ENCODE assay signal across 8 cellular contexts in genomic region chr10:29409241-29410051, GRCh38.
DNase-seq lines count a peak whose midpoint lies in the region; ATAC-seq and TF ChIP-seq lines count a peak whose summit lies in the region.

No MANE protein-coding gene starts in this region.

- H3K4me3 ChIP-seq in AG09309 (ENCODE audit: control insufficient read depth, low read depth, low read length): peak overlapping the region; percentile 94
- H3K4me3 ChIP-seq in epithelial cell of esophagus (ENCODE audit: low read length): peak overlapping the region; percentile 80

- DNase-seq in AG09309 (ENCODE audit: low read depth) (peak; percentile 14), NCI-H510A (lab: John Stamatoyannopoulos, UW) (peak; percentile 24), epithelial cell of esophagus (ENCODE audit: low read depth) (peak; percentile 61), mucosa of gallbladder (ENCODE audit: low spot score) (peak; percentile 75), substantia nigra (lab: John Stamatoyannopoulos, UW) (peak in 48 of 49 donors; percentile 14 to 80 (median 66))
- peak; percentile 74 for DNase-seq in activated CD8-positive, alpha-beta memory T cell treated with anti-CD3 and anti-CD28 coated beads, Interleukin-2, amount 50 U/mL, for 48 hours

- ATAC-seq in GM18873 (IDR thresholded peaks at IDR 0.05; ENCODE audit: low FRiP score, unreplicated experiment) (peak; percentile 60), HG03103 (IDR thresholded peaks at IDR 0.05; ENCODE audit: low read depth, unreplicated experiment) (peak; percentile 59)

- TF ChIP-seq CTCF in AG09309 (IDR thresholded peaks at IDR 0.05; ENCODE audit: control insufficient read depth, insufficient read depth, low read depth, low read length, missing control alignments) (no peak), epithelial cell of esophagus (IDR thresholded peaks at IDR 0.05; ENCODE audit: insufficient read depth, low read depth, low read length, missing control alignments) (no peak)

- peak overlapping the region; percentile 67 for H3K27ac ChIP-seq in substantia nigra (ENCODE audit: low read depth, low read length, poor library complexity, severe bottlenecking)

Comparison
In these comparisons a context has a peak if more than half of its experiments do, and no peak if none do; other contexts are left out.
1. Peak in every context shown above with its lines: DNase-seq, ATAC-seq, H3K4me3 ChIP-seq and H3K27ac ChIP-seq.
2. DNase-seq: peak in every context shown above with its lines; median percentile 75 in mucosa of gallbladder; 74 in activated CD8-positive, alpha-beta memory T cell treated with anti-CD3 and anti-CD28 coated beads, Interleukin-2, amount 50 U/mL, for 48 hours; 66 in substantia nigra; 61 in epithelial cell of esophagus; 24 in NCI-H510A; 14 in AG09309.